ENCODE assay signal across 8 cellular contexts in the genomic region with DNA sequence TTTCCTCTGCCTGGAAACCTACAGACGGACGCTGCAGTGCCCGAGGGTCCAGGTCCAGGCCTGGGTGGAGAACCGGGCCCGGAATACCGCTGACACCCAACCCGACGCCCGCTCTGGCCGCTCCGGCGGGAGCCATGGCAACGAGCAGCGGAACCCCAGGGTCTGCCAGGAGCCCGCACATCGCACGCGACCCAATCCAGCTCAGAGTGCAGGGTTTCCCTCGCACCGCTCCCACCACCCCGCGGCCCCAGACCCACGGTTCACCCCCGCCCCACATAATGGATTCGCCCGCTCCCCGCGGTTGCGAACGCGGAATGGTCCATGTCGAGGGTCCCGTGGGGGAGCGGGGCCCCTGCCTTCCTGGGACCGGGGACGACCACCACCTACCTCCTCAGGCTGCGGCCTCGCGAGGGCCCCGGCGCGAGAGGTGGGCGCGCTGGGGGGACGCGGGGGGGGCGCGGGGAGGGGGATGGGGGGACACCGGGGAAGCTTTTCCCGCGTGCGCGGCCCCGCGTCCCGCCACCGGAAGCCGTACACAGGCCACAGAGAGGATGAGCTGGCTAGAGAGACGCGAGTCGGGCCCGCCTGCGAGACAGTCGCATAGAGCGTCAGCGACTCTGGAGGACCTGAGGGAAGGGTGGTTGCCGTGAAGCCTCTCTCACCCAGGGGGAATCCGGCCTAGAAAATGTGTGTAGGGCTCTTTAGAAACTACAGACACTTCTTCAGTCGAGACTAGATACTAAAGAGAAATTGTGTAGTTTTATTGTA. TPM values are rescaled to one million over a fixed set of nuclear protein-coding genes. Genes with fewer than 3 reads are reported as not detected.
DNase-seq lines count a peak whose midpoint lies in the region; ATAC-seq and TF ChIP-seq lines count a peak whose summit lies in the region.

TSS of gene SSRP1 (minus strand) at position 550 of the 768 bp plus-strand sequence. CDS start 771 bp downstream, outside the sequence.

- peaks cover 47% of the 10 kb centered on the region for H3K36me3 Mint-ChIP-seq in CD8-positive, alpha-beta T cell
- H3K36me3 Mint-ChIP-seq in effector memory CD8-positive, alpha-beta T cell (ENCODE audit: insufficient read depth) = peaks cover 27% of the 10 kb centered on the region
- H3K36me3 Mint-ChIP-seq in memory B cell = peaks cover 19% of the 10 kb centered on the region

- H3K9me3 Mint-ChIP-seq in CD8-positive, alpha-beta T cell = no peaks in the 10 kb centered on the region
- no peaks in the 10 kb centered on the region for H3K9me3 Mint-ChIP-seq in effector memory CD8-positive, alpha-beta T cell
- no peaks in the 10 kb centered on the region for H3K9me3 Mint-ChIP-seq in memory B cell

- H3K4me3 ChIP-seq in CD8-positive, alpha-beta T cell (ENCODE audit: low read depth, low read length) = peak within 1 kb of the TSS; percentile 78

- peak within 1 kb of the TSS; percentile 94 for H3K27ac Mint-ChIP-seq in CD8-positive, alpha-beta T cell
- H3K27ac Mint-ChIP-seq in effector memory CD8-positive, alpha-beta T cell = peak within 1 kb of the TSS; percentile 97 to 100
- H3K27ac Mint-ChIP-seq in memory B cell = peak within 1 kb of the TSS; percentile 94

- H3K9me3 ChIP-seq in CD8-positive, alpha-beta T cell (ENCODE audit: low read length) = no peaks in the 10 kb centered on the region

- CTCF ChIA-PET in CD8-positive, alpha-beta T cell (lab: Charles Lee) = interaction anchor here (0.8 to 1.2 kb wide), 5 partner anchors 10 to 313 kb away, joined by 3 to 4 read pairs (median 3); no protein-coding TSS in a partner anchor
- CTCF ChIA-PET in activated CD8-positive, alpha-beta memory T cell treated with anti-CD3 and anti-CD28 coated beads for 36 hours (lab: Charles Lee) = interaction anchor here (0.9 to 1.7 kb wide), 6 partner anchors 10 to 158 kb away, joined by 3 to 6 read pairs (median 4); partner anchors contain the start of gene TNKS1BP1

- peaks cover 23% of the 10 kb centered on the region for H3K4me1 ChIP-seq in CD8-positive, alpha-beta T cell (ENCODE audit: insufficient read depth, low read length)

- peaks cover 33% of the 10 kb centered on the region for H3K4me1 Mint-ChIP-seq in CD8-positive, alpha-beta T cell (ENCODE audit: low read depth)
- H3K4me1 Mint-ChIP-seq in effector memory CD8-positive, alpha-beta T cell (ENCODE audit: low read depth in 2 of 2) = peaks cover 24% of the 10 kb centered on the region in 2 donors
- peaks cover 20% of the 10 kb centered on the region for H3K4me1 Mint-ChIP-seq in memory B cell

- ATAC-seq in CD8-positive, alpha-beta T cell = peak; percentile 96
- ATAC-seq in GM19452 (IDR thresholded peaks at IDR 0.05; ENCODE audit: unreplicated experiment) (peak; percentile 99), HG03571 (IDR thresholded peaks at IDR 0.05; ENCODE audit: unreplicated experiment) (peak; percentile 99), memory B cell (ENCODE audit: low read depth) (peak; percentile 99)
- ATAC-seq in effector memory CD8-positive, alpha-beta T cell (replicated peaks) = peak; percentile 97

- peaks cover 18% of the 10 kb centered on the region for H3K36me3 ChIP-seq in CD8-positive, alpha-beta T cell (ENCODE audit: insufficient read depth, low read length)

- POLR2A ChIA-PET in CD8-positive, alpha-beta T cell (lab: Charles Lee) = interaction anchor here (0.9 to 3.7 kb wide), 5 partner anchors 10 to 406 kb away, joined by 3 to 44 read pairs (median 3); partner anchors contain the start of genes SELENOH and TNKS1BP1
- POLR2A ChIA-PET in activated CD8-positive, alpha-beta memory T cell treated with anti-CD3 and anti-CD28 coated beads for 36 hours (lab: Charles Lee) = interaction anchor here (0.6 to 2.0 kb wide), 5 partner anchors 10 to 406 kb away, joined by 3 to 19 read pairs (median 4); partner anchors contain the start of genes SELENOH, TNKS1BP1 and UBE2L6

- no peak for TF ChIP-seq CTCF in CD8-positive, alpha-beta T cell (IDR thresholded peaks at IDR 0.05)

- H3K27ac ChIP-seq in CD8-positive, alpha-beta T cell (ENCODE audit: low read depth, low read length) = peak within 1 kb of the TSS; percentile 83

- peak; percentile 70 to 92 (median 84) for DNase-seq in CD8-positive, alpha-beta T cell
- DNase-seq in NCI-H82 treated with DMSO at 0.1 percent for 48 hours (lab: John Stamatoyannopoulos, UW; ENCODE audit: unreplicated experiment) = peak; percentile 60
- DNase-seq in effector memory CD8-positive, alpha-beta T cell = peak; percentile 78 to 80 (median 79)
- DNase-seq in memory B cell (ENCODE audit: low spot score in 2 of 2) = peak; percentile 72 to 79
- DNase-seq in stimulated activated CD8-positive, alpha-beta memory T cell treated with anti-CD3 and anti-CD28 coated beads, Interleukin-12 subunit alpha, Interleukin-12 subunit beta, amount 100 ng/mL, for 24 hours (ENCODE audit: extremely low read depth) = peak; percentile 75

- H3K27me3 ChIP-seq in CD8-positive, alpha-beta T cell (ENCODE audit: insufficient read depth, low read length) = no peaks in the 10 kb centered on the region

- no peaks in the 10 kb centered on the region for H3K27me3 Mint-ChIP-seq in CD8-positive, alpha-beta T cell (ENCODE audit: low read depth)
- H3K27me3 Mint-ChIP-seq in effector memory CD8-positive, alpha-beta T cell = no peaks in the 10 kb centered on the region
- H3K27me3 Mint-ChIP-seq in memory B cell = no peaks in the 10 kb centered on the region

- peak within 1 kb of the TSS; percentile 86 for H3K4me3 Mint-ChIP-seq in CD8-positive, alpha-beta T cell
- H3K4me3 Mint-ChIP-seq in effector memory CD8-positive, alpha-beta T cell = peak within 1 kb of the TSS; percentile 97 to 99
- peak within 1 kb of the TSS; percentile 84 for H3K4me3 Mint-ChIP-seq in memory B cell

- intact Hi-C loops in CD8-positive, alpha-beta T cell (cut with DNase I, micrococcal nuclease) = loop anchor here (1.0 to 10.0 kb wide), 9 partner anchors 10 to 1807 kb away; partner anchors contain the start of genes SELENOH (in 2 of the 2), SLC43A3 (in 2 of the 2), TIMM10 (in 2 of the 2) and FAM111A (in 1 of the 2)

RNA-seq across cellular contexts. Expression of gene SSRP1, which starts in this region (rescaled TPM):
- total RNA-seq in CD8-positive, alpha-beta T cell = 10 to 100 TPM; 34.3 to 36.3 TPM
- 100 to 1,000 TPM; 311 to 314 TPM for total RNA-seq in activated CD8-positive, alpha-beta memory T cell treated with anti-CD3 and anti-CD28 coated beads for 36 hours

Comparison
In these comparisons a context has a peak if more than half of its experiments do, and no peak if none do; other contexts are left out.
1. Peak in every context shown above with its lines: DNase-seq, ATAC-seq, H3K4me3 ChIP-seq and H3K27ac ChIP-seq.
2. RNA of gene SSRP1 (total RNA-seq): 311 to 314 TPM in activated CD8-positive, alpha-beta memory T cell treated with anti-CD3 and anti-CD28 coated beads for 36 hours; 34.3 to 36.3 TPM in CD8-positive, alpha-beta T cell; every median in the first group is over 4 times any median in the second.